Comparison of ENCODE assay signal across 23 cellular contexts in genomic region chr13:108925070-108925469, GRCh38.
DNase-seq lines count a peak whose midpoint lies in the region; ATAC-seq and TF ChIP-seq lines count a peak whose summit lies in the region.
"Had no signal": no experiment of that assay in that cellular context is flagged by ENCODE, and none has a peak within 500 bp of the region (broad histone marks: within the 10 kb centered on the region; RNA-seq: fewer than 3 reads in every experiment).

No MANE protein-coding gene starts in this region.

- H3K56ac ChIP-seq in IMR-90 (ENCODE audit: extremely low read depth, insufficient read depth, low read length), result no peak overlapping the region

- H3K18ac ChIP-seq in IMR-90 (ENCODE audit: low read depth, low read length), result no peak overlapping the region

- TF ChIP-seq CTCF in IMR-90 (conservative IDR thresholded peaks at IDR 0.05; ENCODE audit: low read depth, low read length) (no peak), OCI-LY7 (conservative IDR thresholded peaks at IDR 0.05; ENCODE audit: low read length) (no peak)

- H3K79me2 ChIP-seq in OCI-LY7 (ENCODE audit: insufficient read depth, low read depth, low read length), result no peaks in the 10 kb centered on the region

- POLR2A ChIA-PET in IMR-90 (lab: Charles Lee; ENCODE audit: unreplicated experiment) (no interaction called here), OCI-LY7 (lab: Charles Lee) (no interaction called here)

- H2BK20ac ChIP-seq in IMR-90 (ENCODE audit: low read depth, low read length), result no peak overlapping the region

- H3K4me1 Mint-ChIP-seq in activated CD8-positive, alpha-beta memory T cell treated with anti-CD3 and anti-CD28 coated beads, Interleukin-2, amount 10 ng/mL, durations not matched to agents 7 days and 5 days, result no peaks in the 10 kb centered on the region
- H3K4me1 Mint-ChIP-seq: CD14-positive monocyte; CD4-positive, alpha-beta memory T cell; CD8-positive, alpha-beta memory T cell had no signal

- H3K9me3 ChIP-seq in IMR-90 (ENCODE audit: control insufficient read depth, insufficient read depth, low read length) (no peaks in the 10 kb centered on the region), OCI-LY7 (ENCODE audit: low read length) (no peaks in the 10 kb centered on the region)
- H3K9me3 ChIP-seq: BE2C, BLaER1 had no signal

- H3K27ac ChIP-seq in IMR-90 (ENCODE audit: insufficient read depth, low read length) (no peak overlapping the region), OCI-LY7 (ENCODE audit: low read depth, low read length, poor library complexity, severe bottlenecking) (no peak overlapping the region)
- H3K27ac ChIP-seq: BLaER1 had no signal

- H3K36me3 ChIP-seq in IMR-90 (ENCODE audit: control insufficient read depth, insufficient read depth, low read length), result no peaks in the 10 kb centered on the region
- H3K36me3 ChIP-seq in OCI-LY7 (ENCODE audit: insufficient read depth, low read length), result no peaks in the 10 kb centered on the region
- H3K36me3 ChIP-seq: BE2C, BLaER1 had no signal

- H2BK15ac ChIP-seq in IMR-90 (ENCODE audit: low read depth, low read length), result no peak overlapping the region; the same call in 2 of the 3 replicates

- no peak overlapping the region for H2AK9ac ChIP-seq in IMR-90 (replicated peaks; ENCODE audit: low read depth, low read length, poor library complexity)

- no peak overlapping the region for H4K8ac ChIP-seq in IMR-90 (ENCODE audit: low read depth in 2 of 2, low read length in 2 of 2)

- H2BK120ac ChIP-seq in IMR-90 (ENCODE audit: low read depth, low read length), result no peak overlapping the region

- no peaks in the 10 kb centered on the region for H3K36me3 Mint-ChIP-seq in activated CD8-positive, alpha-beta memory T cell treated with anti-CD3 and anti-CD28 coated beads, Interleukin-2, amount 10 ng/mL, durations not matched to agents 7 days and 5 days
- H3K36me3 Mint-ChIP-seq: CD14-positive monocyte; CD4-positive, alpha-beta memory T cell; CD4-positive, CD25-positive, alpha-beta regulatory T cell; CD8-positive, alpha-beta memory T cell had no signal

- H3K4me3 ChIP-seq in IMR-90 (ENCODE audit: insufficient read depth, low read depth, low read length), result no peak overlapping the region
- no peak overlapping the region for H3K4me3 ChIP-seq in OCI-LY7 (ENCODE audit: low read depth, low read length, poor library complexity, severe bottlenecking)
- H3K4me3 ChIP-seq: BLaER1, GM12878 had no signal

- no peak overlapping the region for H3K4me2 ChIP-seq in IMR-90 (ENCODE audit: low read depth, low read length)
- H3K4me2 ChIP-seq in OCI-LY7 (ENCODE audit: low read length), result no peak overlapping the region
- H3K4me2 ChIP-seq: BLaER1 had no signal

- no peaks in the 10 kb centered on the region for H3K27me3 Mint-ChIP-seq in activated CD8-positive, alpha-beta memory T cell treated with anti-CD3 and anti-CD28 coated beads, Interleukin-2, amount 10 ng/mL, durations not matched to agents 7 days and 5 days
- H3K27me3 Mint-ChIP-seq: CD4-positive, CD25-positive, alpha-beta regulatory T cell had no signal

- H4K5ac ChIP-seq in IMR-90 (ENCODE audit: low read depth, low read length), result peak overlapping the region; percentile 19; the same call in 1 of the 2 replicates

- BruUV-seq in IMR-90 (replicated peaks; lab: Mats Ljungman, UMichigan), result no TSS peak
- BruUV-seq in OCI-LY7 (replicated peaks; lab: Mats Ljungman, UMichigan), result no TSS peak

- TF ChIP-seq POLR2A in IMR-90 (IDR thresholded peaks at IDR 0.05; ENCODE audit: low read depth, low read length), result no peak

- dilution Hi-C loops in IMR-90 (cut with HindIII; ENCODE audit: low sequenced_read_pairs, unreplicated experiment), result no loop called here

- no peaks in the 10 kb centered on the region for H3K9me1 ChIP-seq in IMR-90 (ENCODE audit: insufficient read depth, low read length)

- no peak overlapping the region for H2AFZ ChIP-seq in IMR-90 (replicated peaks; ENCODE audit: low read length, poor library complexity)
- H2AFZ ChIP-seq in OCI-LY7 (ENCODE audit: low read length), result no peak overlapping the region

- in situ Hi-C loops in IMR-90 (cut with MboI; ENCODE audit: low sequenced_read_pairs), result no loop called here

- intact Hi-C loops in IMR-90 (cut with micrococcal nuclease) (no loop called here), OCI-LY7 (cut with micrococcal nuclease; ENCODE audit: unreplicated experiment) (no loop called here)

- H3K27ac Mint-ChIP-seq in activated CD8-positive, alpha-beta memory T cell treated with anti-CD3 and anti-CD28 coated beads, Interleukin-2, amount 10 ng/mL, durations not matched to agents 7 days and 5 days, result no peak overlapping the region
- H3K27ac Mint-ChIP-seq: CD14-positive monocyte; CD4-positive, alpha-beta memory T cell; CD4-positive, CD25-positive, alpha-beta regulatory T cell had no signal

- no peak overlapping the region for H3K4ac ChIP-seq in IMR-90 (ENCODE audit: low read depth, low read length)

- H4K20me1 ChIP-seq in IMR-90 (ENCODE audit: insufficient read depth, low read length) (no peaks in the 10 kb centered on the region), OCI-LY7 (ENCODE audit: insufficient read depth, low read length) (no peaks in the 10 kb centered on the region)
- H4K20me1 ChIP-seq: BLaER1 had no signal

- WGBS in IMR-90 (ENCODE audit: extremely low coverage in 2 of 2, insufficient read length in 1 of 2), 2 experiments, result no CpG with 5 or more reads among the region's 6 CpGs

- no peak for TF ChIP-seq RAD21 in IMR-90 (IDR thresholded peaks at IDR 0.05; ENCODE audit: low read length)

- H2AK5ac ChIP-seq in IMR-90 (ENCODE audit: low read depth, low read length), result no peak overlapping the region

- H3K27me3 ChIP-seq in IMR-90 (ENCODE audit: control insufficient read depth, insufficient read depth, low read length), result no peaks in the 10 kb centered on the region
- H3K27me3 ChIP-seq: BLaER1 had no signal

- H3K9me2 ChIP-seq in OCI-LY7 (ENCODE audit: insufficient read depth, low read length), result no peaks in the 10 kb centered on the region

- H3K4me1 ChIP-seq in IMR-90 (ENCODE audit: control insufficient read depth, insufficient read depth, low read length) (no peaks in the 10 kb centered on the region; the same call in 1 of the 2 replicates), OCI-LY7 (ENCODE audit: insufficient read depth, low read length, poor library complexity, severe bottlenecking) (no peaks in the 10 kb centered on the region)
- H3K4me1 ChIP-seq: BE2C, BLaER1 had no signal

- no peaks in the 10 kb centered on the region for H3K9me3 Mint-ChIP-seq in activated CD8-positive, alpha-beta memory T cell treated with anti-CD3 and anti-CD28 coated beads, Interleukin-2, amount 10 ng/mL, durations not matched to agents 7 days and 5 days (ENCODE audit: low read depth)
- H3K9me3 Mint-ChIP-seq: CD4-positive, alpha-beta memory T cell; CD4-positive, CD25-positive, alpha-beta regulatory T cell had no signal

- no peak for DNase-seq in IMR-90
- peak; percentile 36 for DNase-seq in medulla oblongata (ENCODE audit: extremely low spot score)
- no peak for DNase-seq in OCI-LY7 (ENCODE audit: low spot score)
- DNase-seq in activated CD8-positive, alpha-beta memory T cell treated with anti-CD3 and anti-CD28 coated beads, Interleukin-2, amount 10 ng/mL, durations not matched to agents 7 days and 5 days, result no peak
- DNase-seq: 8988T; ACHN; BE2C; C1 segment of cervical spinal cord; CD4-positive, alpha-beta memory T cell; CD4-positive, CD25-positive, alpha-beta regulatory T cell; CD8-positive, alpha-beta memory T cell; COR-L47; DMS 273 treated with DMSO at 0.1 percent for 48 hours; DMS153; DMS53; DMS79; DND-41; EL; GDM1 had no signal

- H2BK5ac ChIP-seq in IMR-90 (ENCODE audit: low read depth, low read length, poor library complexity, severe bottlenecking), result no peak overlapping the region

- no peak overlapping the region for H4K91ac ChIP-seq in IMR-90 (ENCODE audit: insufficient read depth, low read depth, low read length)

- H3K79me1 ChIP-seq in IMR-90 (ENCODE audit: low read depth in 1 of 2, low read length in 2 of 2), result no peaks in the 10 kb centered on the region

- H3K9ac ChIP-seq in IMR-90 (ENCODE audit: low read depth, low read length), result no peak overlapping the region
- H3K9ac ChIP-seq: BLaER1 had no signal

- no peak overlapping the region for H3K23ac ChIP-seq in IMR-90 (ENCODE audit: low read depth, low read length)

- ATAC-seq in IMR-90 (ENCODE audit: low read depth) (no peak), HG02840 (IDR thresholded peaks at IDR 0.05; ENCODE audit: low FRiP score, unreplicated experiment) (no peak)
- no peak for ATAC-seq in activated CD8-positive, alpha-beta memory T cell treated with anti-CD3 and anti-CD28 coated beads, Interleukin-2, amount 10 ng/mL, durations not matched to agents 7 days and 5 days
- ATAC-seq: GM12878 had no signal

- H3K14ac ChIP-seq in IMR-90 (replicated peaks; ENCODE audit: low read depth, low read length), result no peak overlapping the region

- no peak overlapping the region for H3K4me3 Mint-ChIP-seq in activated CD8-positive, alpha-beta memory T cell treated with anti-CD3 and anti-CD28 coated beads, Interleukin-2, amount 10 ng/mL, durations not matched to agents 7 days and 5 days
- H3K4me3 Mint-ChIP-seq: CD14-positive monocyte; CD4-positive, alpha-beta memory T cell; CD8-positive, alpha-beta memory T cell had no signal

- CTCF ChIA-PET in IMR-90 (lab: Yijun Ruan, JAX) (interaction anchor here (1.5 kb wide), 1 partner anchor 10 kb away, joined by 9 read pairs; no protein-coding TSS in a partner anchor), OCI-LY7 (lab: Charles Lee; ENCODE audit: unreplicated experiment) (no interaction called here)
- CTCF ChIA-PET in activated CD8-positive, alpha-beta memory T cell treated with anti-CD3 and anti-CD28 coated beads, Interleukin-2, amount 10 ng/mL, durations not matched to agents 7 days and 5 days (lab: Charles Lee), result interaction anchor here (1.6 kb wide), 1 partner anchor 9 kb away, joined by 5 read pairs; no protein-coding TSS in a partner anchor

TF ChIP-seq in IMR-90, 13 proteins besides CTCF, POLR2A, EP300 and RAD21:
- no peak for TF ChIP-seq BHLHE40 (IDR thresholded peaks at IDR 0.05; ENCODE audit: low read depth, low read length)
